Comparison of ENCODE assay signal across 1 cellular context in genomic region chr1:224182866-224183590, GRCh38.
TF ChIP-seq lines count a peak whose summit lies in the region.

Gene DEGS1, plus strand, starts transcription at chr1:224183240. Its CDS starts 97 bp downstream, at chr1:224183337.

TF ChIP-seq in HEK293, 187 proteins besides CTCF, POLR2A, EP300 and RAD21 (continued from another document and continues in another):
- TF ChIP-seq REST (tag by site-specific recombination; IDR thresholded peaks at IDR 0.05) = no peak; the same call in 1 of the 2 replicates
- no peak for TF ChIP-seq SCRT2 (tag by site-specific recombination; IDR thresholded peaks at IDR 0.05)
- no peak for TF ChIP-seq ZSCAN23 (tag by site-specific recombination; IDR thresholded peaks at IDR 0.05)
- no peak for TF ChIP-seq ZNF174 (tag by site-specific recombination; IDR thresholded peaks at IDR 0.05)
- peak; percentile 89 for TF ChIP-seq GLIS2 (tag by site-specific recombination; IDR thresholded peaks at IDR 0.05)
- TF ChIP-seq ZBTB21 (tag by site-specific recombination; IDR thresholded peaks at IDR 0.05) = peak; percentile 6; the same call in 1 of the 2 replicates
- no peak; the same call in 1 of the 2 replicates for TF ChIP-seq ZFP69B (tag by site-specific recombination; IDR thresholded peaks at IDR 0.05)
- TF ChIP-seq GFI1B (tag by site-specific recombination; IDR thresholded peaks at IDR 0.05) = no peak
- TF ChIP-seq PRDM2 (tag by site-specific recombination; IDR thresholded peaks at IDR 0.05; ENCODE audit: borderline replicate concordance) = no peak
- TF ChIP-seq ZNF544 (tag by site-specific recombination; IDR thresholded peaks at IDR 0.05) = no peak
- TF ChIP-seq ZFP3 (tag by site-specific recombination; IDR thresholded peaks at IDR 0.05; ENCODE audit: low read depth) = no peak
- TF ChIP-seq YY1 (tag by site-specific recombination; IDR thresholded peaks at IDR 0.05) = peak; percentile 72
- no peak for TF ChIP-seq YY2 (tag by site-specific recombination; IDR thresholded peaks at IDR 0.05)
- TF ChIP-seq SP2 (tag by site-specific recombination; IDR thresholded peaks at IDR 0.05) = peak; percentile 86
- TF ChIP-seq ZNF473 (tag by site-specific recombination; IDR thresholded peaks at IDR 0.05) = no peak
- TF ChIP-seq, protein P1, sequence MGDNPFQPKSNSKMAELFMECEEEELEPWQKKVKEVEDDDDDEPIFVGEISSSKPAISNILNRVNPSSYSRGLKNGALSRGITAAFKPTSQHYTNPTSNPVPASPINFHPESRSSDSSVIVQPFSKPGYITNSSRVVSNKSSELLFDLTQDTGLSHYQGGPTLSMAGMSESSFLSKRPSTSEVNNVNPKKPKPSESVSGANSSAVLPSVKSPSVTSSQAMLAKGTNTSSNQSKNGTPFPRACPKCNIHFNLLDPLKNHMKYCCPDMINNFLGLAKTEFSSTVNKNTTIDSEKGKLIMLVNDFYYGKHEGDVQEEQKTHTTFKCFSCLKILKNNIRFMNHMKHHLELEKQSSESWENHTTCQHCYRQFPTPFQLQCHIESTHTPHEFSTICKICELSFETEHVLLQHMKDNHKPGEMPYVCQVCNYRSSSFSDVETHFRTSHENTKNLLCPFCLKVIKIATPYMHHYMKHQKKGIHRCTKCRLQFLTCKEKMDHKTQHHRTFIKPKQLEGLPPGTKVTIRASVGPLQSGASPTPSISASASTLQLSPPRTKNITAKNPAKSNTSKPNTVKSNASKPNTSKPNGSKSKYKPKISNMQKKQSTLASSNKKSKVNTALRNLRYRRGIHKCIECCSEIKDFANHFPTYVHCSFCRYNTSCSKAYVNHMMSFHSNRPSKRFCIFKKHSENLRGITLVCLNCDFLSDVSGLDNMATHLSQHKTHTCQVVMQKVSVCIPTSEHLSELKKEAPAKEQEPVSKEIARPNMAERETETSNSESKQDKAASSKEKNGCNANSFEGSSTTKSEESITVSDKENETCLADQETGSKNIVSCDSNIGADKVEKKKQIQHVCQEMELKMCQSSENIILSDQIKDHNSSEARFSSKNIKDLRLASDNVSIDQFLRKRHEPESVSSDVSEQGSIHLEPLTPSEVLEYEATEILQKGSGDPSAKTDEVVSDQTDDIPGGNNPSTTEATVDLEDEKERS (tag by site-specific recombination; IDR thresholded peaks at IDR 0.05) = no peak
- TF ChIP-seq ZNF747 (tag by site-specific recombination; IDR thresholded peaks at IDR 0.05) = no peak
- TF ChIP-seq ZNF76 (tag by site-specific recombination; IDR thresholded peaks at IDR 0.05; ENCODE audit: borderline replicate concordance, low read depth) = peak; percentile 84
- TF ChIP-seq MYNN (tag by site-specific recombination; IDR thresholded peaks at IDR 0.05; ENCODE audit: borderline replicate concordance) = no peak
- TF ChIP-seq GLIS1 (tag by site-specific recombination; IDR thresholded peaks at IDR 0.05) = peak; percentile 76; the same call in 1 of the 2 replicates
- TF ChIP-seq, protein P2, sequence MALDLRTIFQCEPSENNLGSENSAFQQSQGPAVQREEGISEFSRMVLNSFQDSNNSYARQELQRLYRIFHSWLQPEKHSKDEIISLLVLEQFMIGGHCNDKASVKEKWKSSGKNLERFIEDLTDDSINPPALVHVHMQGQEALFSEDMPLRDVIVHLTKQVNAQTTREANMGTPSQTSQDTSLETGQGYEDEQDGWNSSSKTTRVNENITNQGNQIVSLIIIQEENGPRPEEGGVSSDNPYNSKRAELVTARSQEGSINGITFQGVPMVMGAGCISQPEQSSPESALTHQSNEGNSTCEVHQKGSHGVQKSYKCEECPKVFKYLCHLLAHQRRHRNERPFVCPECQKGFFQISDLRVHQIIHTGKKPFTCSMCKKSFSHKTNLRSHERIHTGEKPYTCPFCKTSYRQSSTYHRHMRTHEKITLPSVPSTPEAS (tag by site-specific recombination; IDR thresholded peaks at IDR 0.05) = no peak
- TF ChIP-seq ZBTB17 (tag by site-specific recombination; IDR thresholded peaks at IDR 0.05) = peak; percentile 97
- TF ChIP-seq ZNF645 (tag by site-specific recombination; IDR thresholded peaks at IDR 0.05) = no peak
- TF ChIP-seq, protein P3, sequence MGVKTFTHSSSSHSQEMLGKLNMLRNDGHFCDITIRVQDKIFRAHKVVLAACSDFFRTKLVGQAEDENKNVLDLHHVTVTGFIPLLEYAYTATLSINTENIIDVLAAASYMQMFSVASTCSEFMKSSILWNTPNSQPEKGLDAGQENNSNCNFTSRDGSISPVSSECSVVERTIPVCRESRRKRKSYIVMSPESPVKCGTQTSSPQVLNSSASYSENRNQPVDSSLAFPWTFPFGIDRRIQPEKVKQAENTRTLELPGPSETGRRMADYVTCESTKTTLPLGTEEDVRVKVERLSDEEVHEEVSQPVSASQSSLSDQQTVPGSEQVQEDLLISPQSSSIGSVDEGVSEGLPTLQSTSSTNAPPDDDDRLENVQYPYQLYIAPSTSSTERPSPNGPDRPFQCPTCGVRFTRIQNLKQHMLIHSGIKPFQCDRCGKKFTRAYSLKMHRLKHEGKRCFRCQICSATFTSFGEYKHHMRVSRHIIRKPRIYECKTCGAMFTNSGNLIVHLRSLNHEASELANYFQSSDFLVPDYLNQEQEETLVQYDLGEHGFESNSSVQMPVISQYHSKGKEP (tag by site-specific recombination; IDR thresholded peaks at IDR 0.05) = peak; percentile 54
- TF ChIP-seq ZNF391 (tag by site-specific recombination; IDR thresholded peaks at IDR 0.05; ENCODE audit: borderline replicate concordance, low read depth) = 0 out of 2 replicates have a peak, but pooled peaks have one; percentile 33
- TF ChIP-seq SP3 (tag by site-specific recombination; IDR thresholded peaks at IDR 0.05) = peak; percentile 78
- TF ChIP-seq ZBTB8A (tag by site-specific recombination; IDR thresholded peaks at IDR 0.05) = peak; percentile 92
- peak; percentile 53 for TF ChIP-seq KLF1 (tag by site-specific recombination; IDR thresholded peaks at IDR 0.05)
- TF ChIP-seq ZNF184 (tag by site-specific recombination; IDR thresholded peaks at IDR 0.05) = 0 out of 2 replicates have a peak, but pooled peaks have one; percentile 56
- peak; percentile 97 for TF ChIP-seq ZNF335 (tag by site-specific recombination; conservative IDR thresholded peaks at IDR 0.05)
- peak; percentile 69 for TF ChIP-seq PRDM10 (tag by site-specific recombination; IDR thresholded peaks at IDR 0.05)
- TF ChIP-seq ZNF404 (tag by site-specific recombination; IDR thresholded peaks at IDR 0.05) = no peak
- TF ChIP-seq ZNF560 (tag by site-specific recombination; IDR thresholded peaks at IDR 0.05; ENCODE audit: borderline replicate concordance) = 0 out of 2 replicates have a peak, but pooled peaks have one; percentile 55
- TF ChIP-seq ZEB2 (tag by site-specific recombination; IDR thresholded peaks at IDR 0.05) = peak; percentile 98; the same call in 1 of the 2 replicates
- TF ChIP-seq PBX3 (CRISPR knock-in tag; IDR thresholded peaks at IDR 0.05) = peak; percentile 91
